In genomic region chr9:25427898-25428297, GRCh38 we compare ENCODE assay signal across 25 cellular contexts.
"Had no signal": no experiment of that assay in that cellular context is flagged by ENCODE, and none has a peak within 500 bp of the region (broad histone marks: within the 10 kb centered on the region; RNA-seq: fewer than 3 reads in every experiment).

No MANE protein-coding gene starts in this region.

- ATAC-seq: foreskin keratinocyte; gastroesophageal sphincter; heart left ventricle; left lobe of liver; natural killer cell; sciatic nerve; stimulated activated effector memory CD8-positive, alpha-beta T cell treated with anti-CD3 and anti-CD28 coated beads, Interleukin-12 subunit alpha, Interleukin-12 subunit beta, amount 100 ng/mL, for 72 hours had no signal

- H3K4me1 ChIP-seq: esophagus muscularis mucosa, foreskin keratinocyte, gastroesophageal sphincter, heart left ventricle, parathyroid adenoma, prostate gland, right atrium auricular region, stomach, testis, tibial artery had no signal

- H3K4me3 ChIP-seq: coronary artery, esophagus muscularis mucosa, gastroesophageal sphincter, heart left ventricle, hepatocyte, lung, prostate gland, right atrium auricular region, smooth muscle cell, stomach, testis, tibial artery had no signal

- H3K79me2 ChIP-seq: hepatocyte, parathyroid adenoma had no signal

- H3K9me3 ChIP-seq: neutrophil, prostate gland, right atrium auricular region, testis had no signal

- H3K4me2 ChIP-seq: hepatocyte, smooth muscle cell had no signal

- H3K27ac ChIP-seq: coronary artery, esophagus muscularis mucosa, foreskin keratinocyte, gastroesophageal sphincter, heart left ventricle, hepatocyte, neutrophil, parathyroid adenoma, prostate gland, right atrium auricular region, stomach, testis, tibial artery had no signal

- H2AFZ ChIP-seq: hepatocyte, parathyroid adenoma had no signal

- DNase-seq: dermis blood vessel endothelial cell; effector memory CD4-positive, alpha-beta T cell; foreskin keratinocyte; heart left ventricle; kidney; natural killer cell; stimulated activated CD4-positive, alpha-beta T cell treated with anti-CD3 and anti-CD28 coated beads, Interleukin-2, amount 100 ng/mL, for 24 hours; stimulated activated CD4-positive, alpha-beta T cell treated with anti-CD3 and anti-CD28 coated beads, Interleukin-4, amount 100 ng/mL, for 24 hours; stimulated activated naive CD4-positive, alpha-beta T cell treated with Interleukin-2 at 50 U/mL for 16 hours; stomach; testis; tibial artery had no signal

- H3K27me3 ChIP-seq: esophagus muscularis mucosa, foreskin keratinocyte, gastroesophageal sphincter, heart left ventricle, hepatocyte, neutrophil, right atrium auricular region, stomach, testis, tibial artery had no signal

- H3K36me3 ChIP-seq: esophagus muscularis mucosa, gastroesophageal sphincter, heart left ventricle, neutrophil, prostate gland, right atrium auricular region, stomach, tibial artery had no signal

- H3K9ac ChIP-seq: parathyroid adenoma had no signal
